In the genomic region with DNA sequence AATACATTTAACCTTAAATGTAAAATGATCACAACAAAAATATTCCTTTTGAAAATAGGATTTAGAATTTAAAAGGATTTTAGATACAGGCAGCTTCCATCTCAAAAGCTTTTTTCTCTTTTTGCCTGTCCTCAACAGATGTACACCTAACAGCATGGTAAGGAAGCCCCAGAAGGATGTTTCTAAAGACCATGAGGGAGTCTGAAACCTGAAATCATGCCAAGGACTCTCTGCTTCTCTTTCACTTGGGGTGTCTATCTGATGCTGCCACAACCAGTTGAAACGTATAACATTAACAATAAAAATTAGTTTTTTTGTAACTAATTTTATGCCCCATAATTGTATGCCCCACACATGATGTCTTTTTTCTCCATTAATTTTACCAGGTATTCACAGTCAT, we compare ENCODE assay signal across 10 cellular contexts. TPM values are rescaled to one million over a fixed set of nuclear protein-coding genes. Genes with fewer than 3 reads are reported as not detected.
DNase-seq lines count a peak whose midpoint lies in the region; ATAC-seq and TF ChIP-seq lines count a peak whose summit lies in the region.
"Had no signal": no experiment of that assay in that cellular context is flagged by ENCODE, and none has a peak within 500 bp of the region (broad histone marks: within the 10 kb centered on the region; RNA-seq: fewer than 3 reads in every experiment).

No MANE protein-coding gene starts in this region.

- no peak overlapping the region for H3K4me3 Mint-ChIP-seq in activated naive CD4-positive, alpha-beta T cell treated with anti-CD3 and anti-CD28 coated beads for 36 hours

- H3K36me3 ChIP-seq in subcutaneous abdominal adipose tissue (ENCODE audit: control insufficient read depth in 5 of 5, insufficient read depth in 5 of 5, low read length in 5 of 5), result no peaks in the 10 kb centered on the region
- H3K36me3 ChIP-seq: thyroid gland had no signal

- H3K9me3 Mint-ChIP-seq in activated naive CD4-positive, alpha-beta T cell treated with anti-CD3 and anti-CD28 coated beads for 36 hours, result no peaks in the 10 kb centered on the region

- H3K27me3 Mint-ChIP-seq in activated naive CD4-positive, alpha-beta T cell treated with anti-CD3 and anti-CD28 coated beads for 36 hours (ENCODE audit: low read depth), result peaks cover 4% of the 10 kb centered on the region

- H3K4me1 Mint-ChIP-seq in activated naive CD4-positive, alpha-beta T cell treated with anti-CD3 and anti-CD28 coated beads for 36 hours (ENCODE audit: low read depth), result peaks cover 16% of the 10 kb centered on the region

- H3K4me1 ChIP-seq in subcutaneous abdominal adipose tissue (ENCODE audit: control insufficient read depth in 5 of 5, insufficient read depth in 5 of 5, low read length in 5 of 5), result peaks cover 0 to 18% (median 16%) of the 10 kb centered on the region in 5 donors

- H3K27ac Mint-ChIP-seq in activated naive CD4-positive, alpha-beta T cell treated with anti-CD3 and anti-CD28 coated beads for 36 hours, result no peak overlapping the region

- DNase-seq in astrocyte of the spinal cord (ENCODE audit: low read depth, low spot score) (peak; percentile 15), G401 (ENCODE audit: low spot score) (no peak), HK-2 (ENCODE audit: unreplicated experiment) (no peak)
- DNase-seq in activated naive CD4-positive, alpha-beta T cell treated with anti-CD3 and anti-CD28 coated beads for 36 hours, result no peak
- DNase-seq: small intestine had no signal

- H3K36me3 Mint-ChIP-seq in activated naive CD4-positive, alpha-beta T cell treated with anti-CD3 and anti-CD28 coated beads for 36 hours (ENCODE audit: low read depth), result no peaks in the 10 kb centered on the region

- H3K9ac ChIP-seq in subcutaneous abdominal adipose tissue (ENCODE audit: low read length in 5 of 5), result peak overlapping the region in 2 of 5 donors; percentile 39 to 64

- peak overlapping the region; percentile 97 for H3K27ac ChIP-seq in subcutaneous abdominal adipose tissue (ENCODE audit: low read depth, low read length)
- H3K27ac ChIP-seq: thyroid gland had no signal

- CTCF ChIA-PET in activated naive CD4-positive, alpha-beta T cell treated with anti-CD3 and anti-CD28 coated beads for 36 hours (lab: Charles Lee), result interaction anchor here (1.1 kb wide), 1 partner anchor 95 kb away, joined by 4 read pairs; no protein-coding TSS in a partner anchor

- TF ChIP-seq CTCF in astrocyte of the spinal cord (IDR thresholded peaks at IDR 0.05; ENCODE audit: low read depth, low read length), result no peak

- H3K4me3 ChIP-seq in astrocyte of the spinal cord (ENCODE audit: low read depth, low read length) (no peak overlapping the region), subcutaneous abdominal adipose tissue (ENCODE audit: low read depth in 1 of 5, low read length in 5 of 5) (no peak overlapping the region)
- H3K4me3 ChIP-seq: thyroid gland had no signal

- no peaks in the 10 kb centered on the region for H3K9me3 ChIP-seq in subcutaneous abdominal adipose tissue (ENCODE audit: control insufficient read depth in 5 of 5, low read length in 5 of 5)
- H3K9me3 ChIP-seq: thyroid gland had no signal

- intact Hi-C loops in activated naive CD4-positive, alpha-beta T cell treated with anti-CD3 and anti-CD28 coated beads for 36 hours (cut with micrococcal nuclease), result no loop called here

- no peaks in the 10 kb centered on the region for H3K27me3 ChIP-seq in subcutaneous abdominal adipose tissue (ENCODE audit: control insufficient read depth in 5 of 5, insufficient read depth in 4 of 5, low read length in 5 of 5)
- H3K27me3 ChIP-seq: thyroid gland had no signal

- ATAC-seq in GM21360 (IDR thresholded peaks at IDR 0.05; ENCODE audit: unreplicated experiment) (peak; percentile 45), HG03066 (IDR thresholded peaks at IDR 0.05; ENCODE audit: low read depth, unreplicated experiment) (peak; percentile 56), HG03097 (IDR thresholded peaks at IDR 0.05; ENCODE audit: low FRiP score, unreplicated experiment) (no peak)

- in situ Hi-C loops in astrocyte of the spinal cord (cut with HindIII; ENCODE audit: low sequenced_read_pairs) (no loop called here), G401 (cut with HindIII; ENCODE audit: low sequenced_read_pairs) (no loop called here)

RNA-seq across cellular contexts. Expression of gene ZNF281, which starts 5.4 kb away (rescaled TPM):
- 15.0 and 20.5 TPM in 2 replicates for total RNA-seq in G401 (2014; rRNA removed; shearing (Covaris generic))
- total RNA-seq in activated naive CD4-positive, alpha-beta T cell treated with anti-CD3 and anti-CD28 coated beads for 36 hours, result 1 to 10 TPM; 6.4 to 7.5 TPM
